11 cellular contexts compared by ENCODE assay signal in genomic region chr21:45319461-45320211, GRCh38. TPM values are rescaled to one million over a fixed set of nuclear protein-coding genes. Genes with fewer than 3 reads are reported as not detected.
DNase-seq lines count a peak whose midpoint lies in the region; ATAC-seq, FAIRE-seq and TF ChIP-seq lines count a peak whose summit lies in the region.
"Had no signal": no experiment of that assay in that cellular context is flagged by ENCODE, and none has a peak within 500 bp of the region (broad histone marks: within the 10 kb centered on the region; RNA-seq: fewer than 3 reads in every experiment).

No MANE protein-coding gene starts in this region.

- CTCF ChIA-PET in endothelial cell of umbilical vein (lab: Charles Lee) (interaction anchor here (0.7 to 3.3 kb wide), 7 partner anchors 9 to 181 kb away, joined by 3 to 22 read pairs (median 4); partner anchors contain the start of gene POFUT2), A673 (lab: Charles Lee) (no interaction called here)

- no peaks in the 10 kb centered on the region for H3K79me2 ChIP-seq in endothelial cell of umbilical vein (ENCODE audit: control insufficient read depth, insufficient read depth, low read length)

- peak; percentile 47 for TF ChIP-seq POLR2A in endothelial cell of umbilical vein (IDR thresholded peaks at IDR 0.05; ENCODE audit: low read depth, low read length)
- TF ChIP-seq POLR2A in uterus (IDR thresholded peaks at IDR 0.05) = peak in 1 of 2 donors; percentile 9

- no peaks in the 10 kb centered on the region for H3K9me3 ChIP-seq in endothelial cell of umbilical vein (replicated peaks; ENCODE audit: control insufficient read depth, insufficient read depth, low read length)
- H3K9me3 ChIP-seq in muscle layer of duodenum (ENCODE audit: control insufficient read depth in 1 of 2, low read length in 2 of 2) = no peaks in the 10 kb centered on the region
- H3K9me3 ChIP-seq in uterus = no peaks in the 10 kb centered on the region
- H3K9me3 ChIP-seq in A673 (ENCODE audit: low read depth, low read length, poor library complexity, severe bottlenecking) = no peaks in the 10 kb centered on the region

- dilution Hi-C loops in endothelial cell of umbilical vein (cut with MboI; ENCODE audit: extremely low pct_ligation_motif_present, low sequenced_read_pairs) = no loop called here

- BruUV-seq in endothelial cell of umbilical vein (replicated peaks; lab: Mats Ljungman, UMichigan) = TSS peak; percentile 83
- BruUV-seq in A673 (replicated peaks; lab: Mats Ljungman, UMichigan) = no TSS peak

- H3K27me3 ChIP-seq in endothelial cell of umbilical vein (ENCODE audit: control insufficient read depth in 2 of 2, insufficient read depth in 2 of 2, low read length in 2 of 2) (no peaks in the 10 kb centered on the region), muscle layer of duodenum (ENCODE audit: low read depth, low read length) (no peaks in the 10 kb centered on the region), uterus (no peaks in the 10 kb centered on the region), A673 (replicated peaks; ENCODE audit: insufficient read depth, low read depth, low read length, poor library complexity) (no peaks in the 10 kb centered on the region)

- FAIRE-seq in endothelial cell of umbilical vein (lab: Jason Lieb, UNC) = no peak

- peak in 1 of 2 donors; percentile 33 for TF ChIP-seq CTCF in endothelial cell of umbilical vein (IDR thresholded peaks at IDR 0.05; ENCODE audit: extremely low read depth in 1 of 2, insufficient read depth in 1 of 2, low read depth in 1 of 2, low read length in 2 of 2)
- no peak for TF ChIP-seq CTCF in uterus (IDR thresholded peaks at IDR 0.05)
- TF ChIP-seq CTCF in A673 (conservative IDR thresholded peaks at IDR 0.05; ENCODE audit: low read depth, low read length) = no peak

- H3K4me1 ChIP-seq in endothelial cell of umbilical vein (ENCODE audit: control insufficient read depth, extremely low read depth, insufficient read depth, low read length) (peaks cover 39% of the 10 kb centered on the region), muscle layer of duodenum (ENCODE audit: control insufficient read depth in 1 of 2, insufficient read depth in 2 of 2, low read length in 2 of 2) (peaks cover 6 to 36% of the 10 kb centered on the region in 2 donors), uterus (peaks cover 0 to 23% of the 10 kb centered on the region in 2 donors), A673 (ENCODE audit: insufficient read depth, low read length, poor library complexity, severe bottlenecking) (no peaks in the 10 kb centered on the region)

- H3K4me3 ChIP-seq in endothelial cell of umbilical vein (replicated peaks in 1 of 3; ENCODE audit: insufficient read depth in 1 of 3, low read depth in 1 of 3, low read length in 3 of 3) = no peak overlapping the region
- no peak overlapping the region for H3K4me3 ChIP-seq in muscle layer of duodenum (ENCODE audit: low read depth in 1 of 2, low read length in 2 of 2)
- no peak overlapping the region for H3K4me3 ChIP-seq in uterus
- H3K4me3 ChIP-seq in A673 (ENCODE audit: low read depth, low read length, poor library complexity, severe bottlenecking) = no peak overlapping the region

- POLR2A ChIA-PET in endothelial cell of umbilical vein (lab: Charles Lee) (interaction anchor here (0.7 to 1.5 kb wide), 2 partner anchors 11 to 47 kb away, joined by 3 read pairs; no protein-coding TSS in a partner anchor), A673 (lab: Charles Lee; ENCODE audit: low non-redundant PET) (no interaction called here)

- no peaks in the 10 kb centered on the region for H4K20me1 ChIP-seq in endothelial cell of umbilical vein (replicated peaks; ENCODE audit: control insufficient read depth, extremely low read depth, insufficient read depth, low read length)

- no peak overlapping the region for H3K4me2 ChIP-seq in endothelial cell of umbilical vein (ENCODE audit: insufficient read depth, low read length)

- intact Hi-C loops in endothelial cell of umbilical vein (cut with micrococcal nuclease) (loop anchor here (1.0 kb wide), 5 partner anchors 25 to 152 kb away; no protein-coding TSS in a partner anchor), uterus (cut with DNase I; ENCODE audit: low total_unique reads) (no loop called here), A673 (cut with micrococcal nuclease; ENCODE audit: unreplicated experiment) (no loop called here)

- H3K27ac ChIP-seq in endothelial cell of umbilical vein (ENCODE audit: insufficient read depth, low read depth, low read length) (peak overlapping the region; percentile 90), muscle layer of duodenum (ENCODE audit: low read length) (peak overlapping the region; percentile 77), uterus (peak overlapping the region; percentile 62 to 76), A673 (ENCODE audit: low read depth, low read length, poor library complexity, severe bottlenecking) (no peak overlapping the region)
- H3K27ac ChIP-seq: 22Rv1 had no signal

- no peaks in the 10 kb centered on the region for H3K9me1 ChIP-seq in endothelial cell of umbilical vein (replicated peaks; ENCODE audit: control insufficient read depth, extremely low read depth, insufficient read depth, low read length)

- H2AFZ ChIP-seq in endothelial cell of umbilical vein (ENCODE audit: low read depth, low read length) = no peak overlapping the region

- peak; percentile 47 for DNase-seq in DMS 273 (lab: John Stamatoyannopoulos, UW; ENCODE audit: unreplicated experiment)
- DNase-seq in DMS 273 treated with DMSO at 0.1 percent for 48 hours (lab: John Stamatoyannopoulos, UW) = no peak
- DNase-seq in endothelial cell of umbilical vein (ENCODE audit: low read depth, low spot score) = peak; percentile 85
- no peak for DNase-seq in uterus
- DNase-seq in A673 (ENCODE audit: low spot score) = no peak
- no peak for DNase-seq in ureter (ENCODE audit: low spot score)
- DNase-seq: activated naive CD4-positive, alpha-beta T cell treated with anti-CD3 and anti-CD28 coated beads, Interleukin-2, amount 10 ng/mL, durations not matched to agents 7 days and 5 days; NCI-H1105 had no signal

- ATAC-seq in HG03469 (IDR thresholded peaks at IDR 0.05; ENCODE audit: unreplicated experiment) = no peak

- H3K9ac ChIP-seq in endothelial cell of umbilical vein (replicated peaks; ENCODE audit: extremely low read depth, insufficient read depth, low read length) = peak overlapping the region; percentile 71

- H3K36me3 ChIP-seq in endothelial cell of umbilical vein (ENCODE audit: control insufficient read depth in 2 of 2, extremely low read depth in 1 of 2, insufficient read depth in 2 of 2, low read length in 2 of 2) (no peaks in the 10 kb centered on the region), muscle layer of duodenum (ENCODE audit: control insufficient read depth in 1 of 2, insufficient read depth in 2 of 2, low read length in 2 of 2) (no peaks in the 10 kb centered on the region), uterus (no peaks in the 10 kb centered on the region), A673 (ENCODE audit: insufficient read depth, low read length, poor library complexity, severe bottlenecking) (no peaks in the 10 kb centered on the region)

TF ChIP-seq in endothelial cell of umbilical vein, 7 proteins besides CTCF, POLR2A, EP300 and RAD21:
- TF ChIP-seq MAX (IDR thresholded peaks at IDR 0.05; ENCODE audit: insufficient read depth, insufficient read length) (no peak), POLR2AphosphoS5 (IDR thresholded peaks at IDR 0.05; ENCODE audit: insufficient read depth, low read depth, low read length) (peak; percentile 61), MYC (IDR thresholded peaks at IDR 0.05; ENCODE audit: low read depth, low read length) (no peak), FOS (IDR thresholded peaks at IDR 0.05; ENCODE audit: borderline replicate concordance, insufficient read depth, low read length) (peak; percentile 49), GATA2 (IDR thresholded peaks at IDR 0.05; ENCODE audit: insufficient read depth, insufficient read length, low read depth, low read length) (no peak), EZH2 (IDR thresholded peaks at IDR 0.05; ENCODE audit: borderline replicate concordance, low read depth, low read length, severe bottlenecking) (no peak), JUN (IDR thresholded peaks at IDR 0.05; ENCODE audit: borderline replicate concordance, insufficient read depth, insufficient read length, low read depth) (peak; percentile 61)

RNA-seq across cellular contexts. Expression of gene POFUT2, which starts 31.9 kb away (rescaled TPM):
- total RNA-seq in endothelial cell of umbilical vein = 47.5 and 48.9 TPM in 2 replicates
- 29.6 and 30.7 TPM in 2 replicates for polyA plus RNA-seq in endothelial cell of umbilical vein
- 23.4 and 24.8 TPM in 2 replicates for polyA plus RNA-seq in endothelial cell of umbilical vein (2011; cell fraction: cytosol; rRNA removed)
- 111 and 122 TPM in 2 replicates for polyA plus RNA-seq in endothelial cell of umbilical vein (2011; cell fraction: nucleus; rRNA removed)
- polyA plus RNA-seq in endothelial cell of umbilical vein (2012) = 34.1 and 48.5 TPM in 2 replicates
- 22.6 and 24.2 TPM in 2 replicates for polyA minus RNA-seq in endothelial cell of umbilical vein
- polyA minus RNA-seq in endothelial cell of umbilical vein (2011; cell fraction: cytosol; rRNA and poly(A)+ RNA removed) = 1.6 TPM
- 33.7 and 49.5 TPM in 2 replicates for polyA minus RNA-seq in endothelial cell of umbilical vein (2011; cell fraction: nucleus; rRNA and poly(A)+ RNA removed)
- total RNA-seq in uterus = 10 to 100 TPM in 3 of 4 donors, 1 to 10 TPM in 1; 6.2 to 49.7 (median 24.6) TPM
- total RNA-seq in A673 (2021) = 25.1 and 29.5 TPM in 2 replicates
- 42.6 TPM for total RNA-seq in ureter

Comparison
In these comparisons a context has a peak if more than half of its experiments do, and no peak if none do; other contexts are left out.
1. DNase-seq: peak in DMS 273 (single experiment) and endothelial cell of umbilical vein (single experiment); none in DMS 273 treated with DMSO at 0.1 percent for 48 hours (single experiment), uterus (0 of 2), A673 (single experiment) and ureter (single experiment).